8 cellular contexts compared by ENCODE assay signal in the genomic region with DNA sequence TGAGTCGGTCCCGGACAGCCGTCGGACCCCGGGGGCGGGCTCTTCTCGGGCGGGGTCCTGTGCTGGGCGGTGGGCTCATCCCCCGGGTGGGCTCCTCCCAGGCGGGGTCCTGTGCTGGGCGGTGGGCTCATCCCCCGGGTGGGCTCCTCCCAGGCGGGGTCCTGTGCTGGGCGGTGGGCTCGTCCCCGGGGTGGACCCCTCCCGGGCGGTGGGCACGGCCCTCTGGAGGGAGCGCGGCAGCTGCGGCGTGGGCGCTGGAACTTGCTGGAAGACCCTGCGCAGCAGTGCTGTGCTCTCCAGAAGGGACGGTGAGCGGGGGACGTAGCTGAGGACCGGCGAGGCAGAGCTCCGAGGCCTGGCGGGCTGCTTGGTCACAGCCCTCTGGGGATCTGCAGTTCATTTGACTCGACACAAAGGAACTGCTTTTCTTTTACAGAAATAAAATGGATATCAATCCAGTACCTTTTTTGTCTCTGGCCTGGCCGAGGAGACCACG. TPM values are rescaled to one million over a fixed set of nuclear protein-coding genes. Genes with fewer than 3 reads are reported as not detected.
DNase-seq lines count a peak whose midpoint lies in the region; ATAC-seq and TF ChIP-seq lines count a peak whose summit lies in the region.

No MANE protein-coding gene starts in this region.

- no peak for DNase-seq in activated naive CD4-positive, alpha-beta T cell treated with Interleukin-2 at 50 U/mL for 16 hours
- DNase-seq in adrenal gland, result peak in 4 of 7 donors; percentile 33 to 44 (median 40)
- no peak for DNase-seq in NOMO-1 treated with dmso at 0.1 percent for 144 hours (lab: John Stamatoyannopoulos, UW; ENCODE audit: unreplicated experiment)
- no peak for DNase-seq in pons (ENCODE audit: low spot score)

- ATAC-seq in GM21423 (IDR thresholded peaks at IDR 0.05; ENCODE audit: unreplicated experiment), result no peak

- TF ChIP-seq CTCF in adrenal gland (IDR thresholded peaks at IDR 0.05), result no peak

- peak overlapping the region; percentile 50 to 96 (median 78) for H3K4me3 ChIP-seq in adrenal gland
- H3K4me3 ChIP-seq in iPS-20b (ENCODE audit: low read length), result peak overlapping the region; percentile 83; the same call in 1 of the 2 replicates
- H3K4me3 ChIP-seq in skin epidermis, result peak overlapping the region; percentile 30 to 58 (median 51)

- peaks cover 0 to 12% of the 10 kb centered on the region in 2 donors for H3K4me1 ChIP-seq in adrenal gland (replicated peaks in 1 of 2)
- peaks cover 5% of the 10 kb centered on the region; the same call in 1 of the 2 replicates for H3K4me1 ChIP-seq in iPS-20b (ENCODE audit: insufficient read depth, low read length)

- H3K27ac Mint-ChIP-seq in activated naive CD4-positive, alpha-beta T cell treated with anti-CD3 and anti-CD28 coated beads, Interleukin-2, amount 50 U/mL, for 24 hours, result peak overlapping the region; percentile 32

- H3K4me1 Mint-ChIP-seq in activated naive CD4-positive, alpha-beta T cell treated with anti-CD3 and anti-CD28 coated beads, Interleukin-2, amount 50 U/mL, for 24 hours, result peaks cover 14% of the 10 kb centered on the region

- no peaks in the 10 kb centered on the region for H3K27me3 Mint-ChIP-seq in activated naive CD4-positive, alpha-beta T cell treated with anti-CD3 and anti-CD28 coated beads, Interleukin-2, amount 50 U/mL, for 24 hours

- H3K27me3 ChIP-seq in adrenal gland (no peaks in the 10 kb centered on the region), iPS-20b (ENCODE audit: insufficient read depth, low read length) (peaks cover 25% of the 10 kb centered on the region)

- H3K4me3 Mint-ChIP-seq in activated naive CD4-positive, alpha-beta T cell treated with anti-CD3 and anti-CD28 coated beads, Interleukin-2, amount 50 U/mL, for 24 hours, result peak overlapping the region; percentile 65

- intact Hi-C loops in adrenal gland (cut with DNase I), result no loop called here

- H3K27ac ChIP-seq in adrenal gland, result peak overlapping the region in 4 of 5 donors; percentile 39 to 86 (median 68)
- no peak overlapping the region for H3K27ac ChIP-seq in iPS-20b (ENCODE audit: low read length)
- peak overlapping the region in 18 of 21 experiments; percentile 14 to 92 (median 71) for H3K27ac ChIP-seq in skin epidermis

- H3K9me3 Mint-ChIP-seq in activated naive CD4-positive, alpha-beta T cell treated with anti-CD3 and anti-CD28 coated beads, Interleukin-2, amount 50 U/mL, for 24 hours, result no peaks in the 10 kb centered on the region

- H3K36me3 ChIP-seq in adrenal gland (replicated peaks in 1 of 2) (no peaks in the 10 kb centered on the region), iPS-20b (ENCODE audit: insufficient read depth, low read depth, low read length) (no peaks in the 10 kb centered on the region)

- 5 to 32% (median 8%) methylated on average over 9 to 36 of the region's 36 CpGs for WGBS in adrenal gland, 4 donors

- no peak for TF ChIP-seq POLR2A in adrenal gland (IDR thresholded peaks at IDR 0.05)

- no peaks in the 10 kb centered on the region for H3K36me3 Mint-ChIP-seq in activated naive CD4-positive, alpha-beta T cell treated with anti-CD3 and anti-CD28 coated beads, Interleukin-2, amount 50 U/mL, for 24 hours

- peak overlapping the region; percentile 52; the same call in 1 of the 2 replicates for H3K9ac ChIP-seq in iPS-20b (ENCODE audit: low read depth, low read length)

- H3K9me3 ChIP-seq in adrenal gland (replicated peaks in 1 of 3) (no peaks in the 10 kb centered on the region), iPS-20b (ENCODE audit: insufficient read depth, low read depth, low read length) (no peaks in the 10 kb centered on the region)

RNA-seq across cellular contexts. Expression of a gene that starts 0.6 kb away (rescaled TPM):
- total RNA-seq in adrenal gland, result 10 to 100 TPM; 21.2 to 42.2 (median 39.2) TPM
- 10 to 100 TPM; 18.0 to 24.3 (median 23.3) TPM for polyA plus RNA-seq in adrenal gland

Comparison
In these comparisons a context has a peak if more than half of its experiments do, and no peak if none do; other contexts are left out.
1. DNase-seq: peak in adrenal gland (4 of 7); none in activated naive CD4-positive, alpha-beta T cell treated with Interleukin-2 at 50 U/mL for 16 hours (single experiment), NOMO-1 treated with dmso at 0.1 percent for 144 hours (single experiment) and pons (single experiment).
2. Peak in every context shown above with its lines, with median percentiles within 50 percentile points of each other: H3K4me3 ChIP-seq.